In genomic region chr12:30546121-30546520, GRCh38 we compare ENCODE assay signal across 2 cellular contexts.
TF ChIP-seq lines count a peak whose summit lies in the region.

No MANE protein-coding gene starts in this region.

TF ChIP-seq in HEK293, 187 proteins besides CTCF, POLR2A, EP300 and RAD21 (continued from another document):
- TF ChIP-seq ZNF488 (tag by site-specific recombination; IDR thresholded peaks at IDR 0.05) (no peak), HOXC10 (CRISPR knock-in tag; IDR thresholded peaks at IDR 0.05) (no peak), ZFHX2 (tag by site-specific recombination; conservative IDR thresholded peaks at IDR 0.05) (peak; percentile 57), ZNF362 (tag by site-specific recombination; IDR thresholded peaks at IDR 0.05) (no peak), ZNF23 (tag by site-specific recombination; IDR thresholded peaks at IDR 0.05; ENCODE audit: borderline replicate concordance) (no peak)
TF ChIP-seq in HEK293: peak in this region for 3.

TF ChIP-seq in SK-N-SH treated with all-trans-retinoic acid at 6 μM for 48 hours, 23 proteins besides CTCF, POLR2A, EP300 and RAD21 (continued from another document):
- no peak for TF ChIP-seq PATZ1 (CRISPR knock-in tag; IDR thresholded peaks at IDR 0.05; ENCODE audit: borderline replicate concordance)
